ENCODE assay signal across 26 cellular contexts in genomic region chr7:80401708-80402107, GRCh38.
"Had no signal": no experiment of that assay in that cellular context is flagged by ENCODE, and none has a peak within 500 bp of the region (broad histone marks: within the 10 kb centered on the region; RNA-seq: fewer than 3 reads in every experiment).

No MANE protein-coding gene starts in this region.

- H3K36me3 ChIP-seq: colonic mucosa, esophagus squamous epithelium, heart right ventricle, neutrophil, stomach, thyroid gland had no signal

- H3K4me1 ChIP-seq: colonic mucosa, esophagus squamous epithelium, heart right ventricle, parathyroid adenoma, stomach, thyroid gland had no signal

- H3K9me3 ChIP-seq: colonic mucosa, esophagus squamous epithelium, mucosa of descending colon, neutrophil, stomach, thyroid gland had no signal

- H3K4me3 ChIP-seq: colonic mucosa, esophagus squamous epithelium, heart right ventricle, lung, mucosa of descending colon, stomach, thyroid gland had no signal

- H3K27me3 ChIP-seq: colonic mucosa, esophagus squamous epithelium, heart right ventricle, neutrophil, stomach, thyroid gland had no signal

- H3K9ac ChIP-seq: parathyroid adenoma had no signal

- ATAC-seq: heart right ventricle; left colon; left ventricle myocardium superior; mucosa of descending colon; natural killer cell treated with Interleukin-12 subunit alpha and Interleukin-12 subunit beta and Interleukin-15 and Interleukin-18, amount 100 ng/mL, for 72 hours; sciatic nerve; stimulated activated effector memory CD8-positive, alpha-beta T cell treated with anti-CD3 and anti-CD28 coated beads, Interleukin-12 subunit alpha, Interleukin-12 subunit beta, amount 100 ng/mL, for 72 hours had no signal

- DNase-seq: colonic mucosa; dermis blood vessel endothelial cell; effector memory CD4-positive, alpha-beta T cell; erythroblast; esophagus squamous epithelium; foreskin melanocyte; glutamatergic neuron; heart right ventricle; hippocampal formation; left colon; left ventricle myocardium superior; mucosa of descending colon; naive B cell; stimulated activated CD4-positive, alpha-beta T cell treated with anti-CD3 and anti-CD28 coated beads, Interleukin-2, amount 100 ng/mL, for 24 hours; stimulated activated CD4-positive, alpha-beta T cell treated with anti-CD3 and anti-CD28 coated beads, Interleukin-4, amount 100 ng/mL, for 24 hours; stimulated activated naive CD4-positive, alpha-beta T cell treated with Interleukin-2 at 50 U/mL for 16 hours; stomach; thyroid gland had no signal

- H3K79me2 ChIP-seq: parathyroid adenoma had no signal

- H2AFZ ChIP-seq: parathyroid adenoma had no signal

- FAIRE-seq: endothelial cell of umbilical vein, islet of Langerhans had no signal

- H3K27ac ChIP-seq: colonic mucosa, esophagus squamous epithelium, heart right ventricle, neutrophil, parathyroid adenoma, stomach, thyroid gland had no signal
